13 cellular contexts compared by ENCODE assay signal in genomic region chr1:161089251-161089924, GRCh38. TPM values are rescaled to one million over a fixed set of nuclear protein-coding genes. Genes with fewer than 3 reads are reported as not detected.
DNase-seq lines count a peak whose midpoint lies in the region; ATAC-seq, FAIRE-seq and TF ChIP-seq lines count a peak whose summit lies in the region.
"Had no signal": no experiment of that assay in that cellular context is flagged by ENCODE, and none has a peak within 500 bp of the region (broad histone marks: within the 10 kb centered on the region; RNA-seq: fewer than 3 reads in every experiment).

TSS of gene NECTIN4 (minus strand) at chr1:161089558. CDS start at chr1:161089296, 262 bp downstream.

- FAIRE-seq in A549 (lab: Jason Lieb, UNC): no peak
- no peak for FAIRE-seq in H1 (lab: Jason Lieb, UNC)

- H3K18ac ChIP-seq in H1 (ENCODE audit: extremely low read depth, low read length): no peak within 1 kb of the TSS

- no peaks in the 10 kb centered on the region for H3K27me3 Mint-ChIP-seq in stimulated activated naive CD8-positive, alpha-beta T cell treated with anti-CD3 and anti-CD28 coated beads, Interleukin-15, amount 100 ng/mL, for 72 hours
- peaks cover 6% of the 10 kb centered on the region for H3K27me3 Mint-ChIP-seq in endothelial cell (ENCODE audit: unreplicated experiment)

- peaks cover 51% of the 10 kb centered on the region for H3K4me1 ChIP-seq in A549
- H3K4me1 ChIP-seq in H1 (replicated peaks in 1 of 4; ENCODE audit: control insufficient read depth in 3 of 4, insufficient read depth in 4 of 4, low read length in 3 of 4): peaks cover 0 to 9% (median 0%) of the 10 kb centered on the region in 4 experiments; a peak in 3 of 7 replicates
- H3K4me1 ChIP-seq in mucosa of rectum (ENCODE audit: control insufficient read depth in 2 of 2, insufficient read depth in 2 of 2, low read length in 2 of 2): peaks cover 7 to 34% of the 10 kb centered on the region in 2 donors
- H3K4me1 ChIP-seq in heart right ventricle: peaks cover 0 to 2% (median 0%) of the 10 kb centered on the region in 9 donors

- H3K4me2 ChIP-seq in A549 (no peak within 1 kb of the TSS), H1 (ENCODE audit: insufficient read depth in 1 of 2, low read depth in 2 of 2, low read length in 2 of 2) (no peak within 1 kb of the TSS; a peak in 2 of 4 replicates)

- no peak for DNase-seq in A549 (ENCODE audit: low read depth in 1 of 2, low spot score in 1 of 2)
- DNase-seq in HT-29 (ENCODE audit: low spot score): peak; percentile 78
- no peak for DNase-seq in H1 (ENCODE audit: low read depth in 1 of 2, low spot score in 2 of 2)
- DNase-seq in AG20443 (ENCODE audit: low spot score): no peak
- DNase-seq in stimulated activated naive CD8-positive, alpha-beta T cell treated with anti-CD3 and anti-CD28 coated beads, Interleukin-15, amount 100 ng/mL, for 72 hours: no peak
- DNase-seq in endothelial cell (ENCODE audit: low spot score): no peak
- DNase-seq in heart right ventricle: no peak
- DNase-seq: activated naive CD4-positive, alpha-beta T cell; effector CD8-positive, alpha-beta T cell; NCI-H446 treated with DMSO at 0.1 percent for 48 hours; stimulated activated naive CD4-positive, alpha-beta T cell had no signal

- no peak within 1 kb of the TSS for H3K14ac ChIP-seq in H1 (ENCODE audit: insufficient read length)

- H3K23me2 ChIP-seq in H1 (ENCODE audit: low read depth, low read length): peaks cover 2% of the 10 kb centered on the region; the same call in 1 of the 2 replicates

- H3K27ac ChIP-seq in A549: peak within 1 kb of the TSS; percentile 62 to 78
- H3K27ac ChIP-seq in H1 (ENCODE audit: low read depth, low read length): no peak within 1 kb of the TSS
- peak within 1 kb of the TSS; percentile 30 to 38 for H3K27ac ChIP-seq in mucosa of rectum (ENCODE audit: low read depth in 2 of 2, low read length in 2 of 2)
- H3K27ac ChIP-seq in heart right ventricle: no peak within 1 kb of the TSS

- no peak within 1 kb of the TSS; the same call in 1 of the 2 replicates for H4K8ac ChIP-seq in H1 (ENCODE audit: extremely low read depth, insufficient read depth, low read length)

- H3K4ac ChIP-seq in H1 (replicated peaks; ENCODE audit: insufficient read length, low read depth, low read length): peak within 1 kb of the TSS; percentile 19

- no peaks in the 10 kb centered on the region for H4K20me1 ChIP-seq in H1 (replicated peaks in 1 of 2; ENCODE audit: control insufficient read depth in 1 of 2, insufficient read depth in 2 of 2, low read length in 2 of 2)

- no peaks in the 10 kb centered on the region for H3K79me2 ChIP-seq in H1 (ENCODE audit: control insufficient read depth in 1 of 2, insufficient read depth in 2 of 2, low read length in 2 of 2)

- no peak within 1 kb of the TSS for H3K23ac ChIP-seq in H1 (ENCODE audit: insufficient read length)

- H4K91ac ChIP-seq in H1 (replicated peaks; ENCODE audit: insufficient read length, low read length): peak within 1 kb of the TSS; percentile 15

- H4K5ac ChIP-seq in H1 (ENCODE audit: insufficient read length, low read depth, low read length): no peak within 1 kb of the TSS

- peak within 1 kb of the TSS in 1 of 2 donors; percentile 68 for H3K27ac Mint-ChIP-seq in stimulated activated naive CD8-positive, alpha-beta T cell treated with anti-CD3 and anti-CD28 coated beads, Interleukin-15, amount 100 ng/mL, for 72 hours
- no peak within 1 kb of the TSS for H3K27ac Mint-ChIP-seq in endothelial cell (ENCODE audit: unreplicated experiment)

- H3K4me3 ChIP-seq in A549: no peak within 1 kb of the TSS
- H3K4me3 ChIP-seq in H1 (ENCODE audit: extremely low read depth in 1 of 4, insufficient read depth in 2 of 4, low read depth in 3 of 4, low read length in 4 of 4): no peak within 1 kb of the TSS
- H3K4me3 ChIP-seq in mucosa of rectum (ENCODE audit: low read length in 2 of 2): peak within 1 kb of the TSS; percentile 54 to 57
- no peak within 1 kb of the TSS for H3K4me3 ChIP-seq in heart right ventricle

- no peak within 1 kb of the TSS for H2AK5ac ChIP-seq in H1 (ENCODE audit: low read depth, low read length)

- H3K79me1 ChIP-seq in H1 (ENCODE audit: low read depth, low read length): no peaks in the 10 kb centered on the region

- 0 out of 2 replicates have a peak within 1 kb of the TSS, but pooled peaks have one; percentile 31 for H2BK15ac ChIP-seq in H1 (ENCODE audit: low read length)

- no peak within 1 kb of the TSS for H2BK20ac ChIP-seq in H1 (ENCODE audit: low read length)

- TF ChIP-seq POLR2A in A549 (IDR thresholded peaks at IDR 0.05; ENCODE audit: low read length) (no peak), H1 (IDR thresholded peaks at IDR 0.05; ENCODE audit: control extremely low read depth in 1 of 2, low read depth in 2 of 2, low read length in 2 of 2) (no peak)

- no peak within 1 kb of the TSS for H3K56ac ChIP-seq in H1 (replicated peaks; ENCODE audit: insufficient read length, low read depth, low read length)

- H2BK12ac ChIP-seq in H1 (ENCODE audit: low read depth, low read length): peak within 1 kb of the TSS; percentile 44; the same call in 1 of the 2 replicates

- H2BK120ac ChIP-seq in H1 (replicated peaks; ENCODE audit: low read depth, low read length): no peak within 1 kb of the TSS

- H3K9me3 ChIP-seq in A549 (no peaks in the 10 kb centered on the region), H1 (ENCODE audit: insufficient read depth in 2 of 2, low read depth in 1 of 2, low read length in 1 of 2) (no peaks in the 10 kb centered on the region), mucosa of rectum (ENCODE audit: control insufficient read depth in 2 of 2, low read length in 2 of 2) (no peaks in the 10 kb centered on the region), heart right ventricle (no peaks in the 10 kb centered on the region)

- H3K27me3 ChIP-seq in H1 (replicated peaks in 1 of 4; ENCODE audit: control insufficient read depth in 3 of 4, extremely low read depth in 1 of 4, insufficient read depth in 3 of 4, low read length in 3 of 4) (no peaks in the 10 kb centered on the region), mucosa of rectum (ENCODE audit: control insufficient read depth in 2 of 2, insufficient read depth in 2 of 2, low read length in 2 of 2) (no peaks in the 10 kb centered on the region), heart right ventricle (no peaks in the 10 kb centered on the region)

- ATAC-seq in A549 (no peak), heart right ventricle (no peak)
- no peak for ATAC-seq in stimulated activated naive CD8-positive, alpha-beta T cell treated with anti-CD3 and anti-CD28 coated beads, Interleukin-15, amount 100 ng/mL, for 72 hours

- POLR2A ChIA-PET in A549 (lab: Yijun Ruan, JAX) (no interaction called here), H1 (lab: Charles Lee; ENCODE audit: partially characterized antibody) (interaction anchor here (1.6 kb wide), 1 partner anchor 43 kb away, joined by 5 read pairs; the partner anchor contains the start of gene DEDD)

- TF ChIP-seq RAD21 in A549 (conservative IDR thresholded peaks at IDR 0.05 in 1 of 2, IDR thresholded peaks at IDR 0.05 in 1 of 2): no peak
- no peak for TF ChIP-seq RAD21 in H1 (IDR thresholded peaks at IDR 0.05 in 1 of 2, conservative IDR thresholded peaks at IDR 0.05 in 1 of 2; ENCODE audit: low read depth in 2 of 2, low read length in 2 of 2)

- CTCF ChIA-PET in A549 (lab: Yijun Ruan, JAX) (interaction anchor here (0.6 to 12.7 kb wide), 5 partner anchors 8 to 219 kb away, joined by 3 to 167 read pairs (median 5); partner anchors contain the start of genes ARHGAP30 and KLHDC9), H1 (lab: Charles Lee; ENCODE audit: partially characterized antibody) (interaction anchor here (1.2 to 11.9 kb wide), 4 partner anchors 9 to 48 kb away, joined by 3 to 156 read pairs (median 49); partner anchors contain the start of genes ARHGAP30 and KLHDC9)

- no peaks in the 10 kb centered on the region for H3K36me3 Mint-ChIP-seq in endothelial cell (ENCODE audit: low read depth, unreplicated experiment)

- 91% methylated on average over 19 of the region's 22 CpGs for WGBS in A549 (ENCODE audit: missing lambda C conversion rate)
- 74% methylated on average over 20 of the region's 22 CpGs; no CpG with 5 or more reads in 1 of the 2 experiments for WGBS in H1 (ENCODE audit: extremely low coverage in 1 of 2, insufficient coverage in 1 of 2, insufficient read length in 1 of 2, insufficient replicate concordance in 2 of 2, low coverage in 1 of 2, low lambda C conversion rate in 2 of 2, missing lambda C conversion rate in 1 of 2), 2 experiments
- WGBS in heart right ventricle, 2 donors: 73 to 75% methylated on average over 22 of the region's 22 CpGs

- no peak within 1 kb of the TSS for H3K4me3 Mint-ChIP-seq in stimulated activated naive CD8-positive, alpha-beta T cell treated with anti-CD3 and anti-CD28 coated beads, Interleukin-15, amount 100 ng/mL, for 72 hours
- H3K4me3 Mint-ChIP-seq in endothelial cell (ENCODE audit: unreplicated experiment): no peak within 1 kb of the TSS

- no peak within 1 kb of the TSS; the same call in 1 of the 2 replicates for H2BK5ac ChIP-seq in H1 (ENCODE audit: low read depth, low read length)

- H3K36me3 ChIP-seq in H1 (ENCODE audit: control insufficient read depth in 2 of 4, insufficient read depth in 4 of 4, low read length in 3 of 4) (no peaks in the 10 kb centered on the region), mucosa of rectum (ENCODE audit: control insufficient read depth in 2 of 2, insufficient read depth in 2 of 2, low read length in 2 of 2) (no peaks in the 10 kb centered on the region), heart right ventricle (no peaks in the 10 kb centered on the region)

- no peak for TF ChIP-seq CTCF in A549 (IDR thresholded peaks at IDR 0.05)
- TF ChIP-seq CTCF in H1 (IDR thresholded peaks at IDR 0.05; ENCODE audit: control extremely low read depth in 1 of 3, insufficient read depth in 1 of 3, low read depth in 1 of 3, low read length in 3 of 3): no peak; a peak in 1 of 4 replicates
- no peak for TF ChIP-seq CTCF in endothelial cell (IDR thresholded peaks at IDR 0.05; ENCODE audit: unreplicated experiment)
- TF ChIP-seq CTCF in heart right ventricle (IDR thresholded peaks at IDR 0.05): no peak

- TF ChIP-seq EP300 in A549 (IDR thresholded peaks at IDR 0.05) (no peak), H1 (IDR thresholded peaks at IDR 0.05; ENCODE audit: borderline replicate concordance in 1 of 2, low read depth in 2 of 2, low read length in 2 of 2) (no peak)

- intact Hi-C loops in heart right ventricle (cut with DNase I): no loop called here

- H3K4me1 Mint-ChIP-seq in stimulated activated naive CD8-positive, alpha-beta T cell treated with anti-CD3 and anti-CD28 coated beads, Interleukin-15, amount 100 ng/mL, for 72 hours: peaks cover 60% of the 10 kb centered on the region
- peaks cover 7% of the 10 kb centered on the region for H3K4me1 Mint-ChIP-seq in endothelial cell (ENCODE audit: unreplicated experiment)

- H3K9me3 Mint-ChIP-seq in stimulated activated naive CD8-positive, alpha-beta T cell treated with anti-CD3 and anti-CD28 coated beads, Interleukin-15, amount 100 ng/mL, for 72 hours: no peaks in the 10 kb centered on the region
- no peaks in the 10 kb centered on the region for H3K9me3 Mint-ChIP-seq in endothelial cell (ENCODE audit: unreplicated experiment)

- peak within 1 kb of the TSS; percentile 64; the same call in 1 of the 2 replicates for H2AFZ ChIP-seq in H1 (ENCODE audit: low read length)

- H3K9ac ChIP-seq in H1 (replicated peaks in 1 of 4; ENCODE audit: extremely low read depth in 1 of 4, low read depth in 3 of 4, low read length in 3 of 4) (no peak within 1 kb of the TSS), mucosa of rectum (ENCODE audit: low read depth in 1 of 2, low read length in 2 of 2) (peak within 1 kb of the TSS; percentile 61 to 65)

RNA-seq across cellular contexts. Expression of gene NECTIN4, which starts in this region (rescaled TPM):
- polyA plus RNA-seq in A549 (2011; rRNA removed) (3.1 and 4.3 TPM in 2 replicates), A549 (2017; fragmentation: RNase III; extraction: RNeasy Plus Mini Kit Qiagen cat#74134 plus additional on column Dnase treatment) (1.3 to 1.8 TPM (median 1.5 TPM) in 3 replicates), H1 (2011; rRNA removed) (0.71 and 0.86 TPM in 2 replicates), heart right ventricle (under 1 TPM in 1 of 2 donors, not detected in 1; 0.06 TPM)
- polyA plus RNA-seq in A549 (2012; cell fraction: cytosol; rRNA removed): 2.1 and 2.5 TPM in 2 replicates
- 2.1 and 3.4 TPM in 2 replicates for polyA plus RNA-seq in A549 (2012; cell fraction: nucleus; rRNA removed)
- 9.2 and 10.7 TPM in 2 replicates for polyA minus RNA-seq in A549 (2011; rRNA and poly(A)+ RNA removed)
- 8.6 and 10.4 TPM in 2 replicates for total RNA-seq in HT-29 (2014; rRNA removed; shearing (Covaris generic))
- 0.19 and 0.29 TPM in 2 replicates for total RNA-seq in H1 (2021; fragmentation: NEBNext Ultra II Directional; extraction: Animal tissue kit (Norgen Biotek cat#: 25700))
- polyA plus RNA-seq in H1 (2011; cell fraction: cytosol; rRNA removed): 1.4 TPM
- polyA plus RNA-seq in H1 (2011; cell fraction: nucleus; rRNA removed): 0.16 TPM
- polyA plus RNA-seq in H1 (2012, experiment 1 of 2): 0.69 to 0.89 TPM (median 0.76 TPM) in 4 replicates
- polyA plus RNA-seq in H1 (2012, experiment 2 of 2): 0.31 TPM
- 0.18 TPM for polyA plus RNA-seq in H1 (2013, experiment 1 of 2)
- polyA plus RNA-seq in H1 (2013, experiment 2 of 2): 0.11 TPM
- 0.95 and 1.2 TPM in 2 replicates for polyA minus RNA-seq in H1 (2011; rRNA and poly(A)+ RNA removed)
- polyA minus RNA-seq in H1 (2011; cell fraction: cytosol; rRNA and poly(A)+ RNA removed): not detected
- 0.80 TPM for polyA minus RNA-seq in H1 (2011; cell fraction: nucleus; rRNA and poly(A)+ RNA removed)
- total RNA-seq in endothelial cell (ENCODE audit: unreplicated experiment) (0.13 TPM), heart right ventricle (under 1 TPM in 1 of 10 donors, not detected in 9; 0.19 TPM)
- polyA plus RNA-seq: BJ had no signal

Comparison
In these comparisons a context has a peak if more than half of its experiments do, and no peak if none do; other contexts are left out.
1. H3K27ac ChIP-seq: peak in A549 (2 of 2) and mucosa of rectum (2 of 2); none in H1 (single experiment) and heart right ventricle (0 of 10).
2. H3K4me3 ChIP-seq: peak in mucosa of rectum (2 of 2); none in A549 (single experiment), H1 (0 of 4) and heart right ventricle (0 of 10).
3. H3K9ac ChIP-seq: peak in mucosa of rectum (2 of 2); none in H1 (0 of 4).
4. Of the 18 proteins assayed by ChIP-seq in both H1 and A549: peak only in H1: E2F6 and MAX; only in A549: none; in both: none; in neither: 16.